ENCODE assay signal across 8 cellular contexts in the genomic region with DNA sequence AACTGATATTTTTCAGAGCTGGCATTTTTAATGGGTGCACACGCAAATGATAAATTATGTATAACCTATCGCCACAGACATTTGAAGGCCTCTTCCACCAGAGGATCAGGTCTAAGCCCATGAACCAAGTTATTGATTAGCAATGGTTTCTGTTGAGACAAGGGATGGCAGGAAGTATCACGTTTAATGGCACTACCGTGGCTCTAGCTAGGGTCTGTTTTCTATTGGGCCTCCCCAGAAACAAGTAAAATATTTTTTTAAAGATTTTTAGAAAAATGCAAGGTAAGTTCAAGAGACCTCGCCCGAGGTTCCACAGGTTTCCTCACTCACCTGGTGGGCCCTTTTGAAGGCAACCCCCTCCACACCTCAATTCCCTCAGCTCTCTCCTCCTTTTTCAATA. TPM values are rescaled to one million over a fixed set of nuclear protein-coding genes. Genes with fewer than 3 reads are reported as not detected.
DNase-seq lines count a peak whose midpoint lies in the region; ATAC-seq lines count a peak whose summit lies in the region.

No MANE protein-coding gene starts in this region.

- no peaks in the 10 kb centered on the region for H3K9me3 Mint-ChIP-seq in activated CD8-positive, alpha-beta memory T cell treated with anti-CD3 and anti-CD28 coated beads, Interleukin-2, amount 10 ng/mL, durations not matched to agents 7 days and 5 days (ENCODE audit: low read depth)
- H3K9me3 Mint-ChIP-seq in central memory CD8-positive, alpha-beta T cell = no peaks in the 10 kb centered on the region
- H3K9me3 Mint-ChIP-seq in naive thymus-derived CD8-positive, alpha-beta T cell = no peaks in the 10 kb centered on the region

- peaks cover 39% of the 10 kb centered on the region for H3K4me1 Mint-ChIP-seq in activated CD8-positive, alpha-beta memory T cell treated with anti-CD3 and anti-CD28 coated beads, Interleukin-2, amount 10 ng/mL, durations not matched to agents 7 days and 5 days
- peaks cover 39% of the 10 kb centered on the region for H3K4me1 Mint-ChIP-seq in central memory CD8-positive, alpha-beta T cell
- H3K4me1 Mint-ChIP-seq in naive thymus-derived CD8-positive, alpha-beta T cell = peaks cover 15 to 51% (median 46%) of the 10 kb centered on the region in 4 donors

- in situ Hi-C loops in KBM-7 (cut with MboI; ENCODE audit: low pct_unique_long_range_greater_than_20kb, low sequenced_read_pairs) = no loop called here

- H3K4me3 Mint-ChIP-seq in activated CD8-positive, alpha-beta memory T cell treated with anti-CD3 and anti-CD28 coated beads, Interleukin-2, amount 10 ng/mL, durations not matched to agents 7 days and 5 days = peak overlapping the region; percentile 88
- H3K4me3 Mint-ChIP-seq in central memory CD8-positive, alpha-beta T cell = peak overlapping the region; percentile 86
- H3K4me3 Mint-ChIP-seq in naive thymus-derived CD8-positive, alpha-beta T cell = peak overlapping the region; percentile 80 to 94 (median 87)

- peaks cover 6% of the 10 kb centered on the region for H3K36me3 Mint-ChIP-seq in activated CD8-positive, alpha-beta memory T cell treated with anti-CD3 and anti-CD28 coated beads, Interleukin-2, amount 10 ng/mL, durations not matched to agents 7 days and 5 days
- H3K36me3 Mint-ChIP-seq in central memory CD8-positive, alpha-beta T cell (ENCODE audit: insufficient read depth) = peaks cover 4% of the 10 kb centered on the region
- H3K36me3 Mint-ChIP-seq in naive thymus-derived CD8-positive, alpha-beta T cell = peaks cover 0 to 8% (median 0%) of the 10 kb centered on the region in 3 donors

- CTCF ChIA-PET in activated CD8-positive, alpha-beta memory T cell treated with anti-CD3 and anti-CD28 coated beads, Interleukin-2, amount 10 ng/mL, durations not matched to agents 7 days and 5 days (lab: Charles Lee) = interaction anchor here (0.5 to 3.1 kb wide), 5 partner anchors 11 to 919 kb away, joined by 3 to 20 read pairs (median 3); a partner anchor contains a TSS

- peak; percentile 41 for DNase-seq in activated CD8-positive, alpha-beta memory T cell treated with anti-CD3 and anti-CD28 coated beads, Interleukin-2, amount 10 ng/mL, durations not matched to agents 7 days and 5 days
- no peak for DNase-seq in activated CD8-positive, alpha-beta memory T cell treated with anti-CD3 and anti-CD28 coated beads, Interleukin-2, amount 50 U/mL, for 4 hours
- DNase-seq in KBM-7 (peak; percentile 30), OCI-M2 (lab: John Stamatoyannopoulos, UW; ENCODE audit: unreplicated experiment) (no peak), NCI-H748 treated with DMSO at 0.1 percent for 48 hours (lab: John Stamatoyannopoulos, UW) (no peak)
- no peak for DNase-seq in central memory CD8-positive, alpha-beta T cell (ENCODE audit: low spot score in 2 of 2)
- DNase-seq in naive thymus-derived CD8-positive, alpha-beta T cell = peak in 1 of 10 donors; percentile 6

- H3K27me3 Mint-ChIP-seq in activated CD8-positive, alpha-beta memory T cell treated with anti-CD3 and anti-CD28 coated beads, Interleukin-2, amount 10 ng/mL, durations not matched to agents 7 days and 5 days = no peaks in the 10 kb centered on the region
- no peaks in the 10 kb centered on the region for H3K27me3 Mint-ChIP-seq in central memory CD8-positive, alpha-beta T cell
- H3K27me3 Mint-ChIP-seq in naive thymus-derived CD8-positive, alpha-beta T cell = no peaks in the 10 kb centered on the region

- H3K27ac Mint-ChIP-seq in activated CD8-positive, alpha-beta memory T cell treated with anti-CD3 and anti-CD28 coated beads, Interleukin-2, amount 10 ng/mL, durations not matched to agents 7 days and 5 days = peak overlapping the region; percentile 84
- H3K27ac Mint-ChIP-seq in central memory CD8-positive, alpha-beta T cell (ENCODE audit: low read depth) = peak overlapping the region; percentile 73
- peak overlapping the region in 9 of 10 donors; percentile 47 to 94 (median 80) for H3K27ac Mint-ChIP-seq in naive thymus-derived CD8-positive, alpha-beta T cell

- POLR2A ChIA-PET in naive thymus-derived CD8-positive, alpha-beta T cell (lab: Charles Lee) = interaction anchor here (0.6 to 1.5 kb wide), 3 partner anchors 9 to 457 kb away, joined by 3 to 8 read pairs (median 4); a partner anchor contains a TSS

- ATAC-seq in activated CD8-positive, alpha-beta memory T cell treated with anti-CD3 and anti-CD28 coated beads, Interleukin-2, amount 10 ng/mL, durations not matched to agents 7 days and 5 days = no peak
- no peak for ATAC-seq in central memory CD8-positive, alpha-beta T cell (replicated peaks; ENCODE audit: extremely low read depth, poor library complexity, severe bottlenecking)
- peak in 1 of 2 donors; percentile 1 for ATAC-seq in naive thymus-derived CD8-positive, alpha-beta T cell
- no peak for ATAC-seq in activated CD4-positive, CD25-positive, alpha-beta regulatory T cell treated with anti-CD3 and anti-CD28 coated beads, Interleukin-2, amount 50 U/mL, for 24 hours

RNA-seq across cellular contexts. Expression of a gene that starts 0.7 kb away (rescaled TPM):
- 10 to 100 TPM; 21.7 to 22.8 TPM for total RNA-seq in activated CD8-positive, alpha-beta memory T cell treated with anti-CD3 and anti-CD28 coated beads, Interleukin-2, amount 10 ng/mL, durations not matched to agents 7 days and 5 days
- total RNA-seq in naive thymus-derived CD8-positive, alpha-beta T cell = 10 to 100 TPM; 16.9 to 20.2 TPM
- polyA plus RNA-seq in naive thymus-derived CD8-positive, alpha-beta T cell = 10 to 100 TPM in 1 of 3 donors, 1 to 10 TPM in 2; 6.2 to 12.1 (median 7.6) TPM

RNA-seq across cellular contexts. Expression of a gene that starts 50.9 kb away (rescaled TPM):
- 10 to 100 TPM; 28.5 to 40.9 TPM for total RNA-seq in activated CD8-positive, alpha-beta memory T cell treated with anti-CD3 and anti-CD28 coated beads, Interleukin-2, amount 10 ng/mL, durations not matched to agents 7 days and 5 days
- 10 to 100 TPM; 29.6 to 32.7 TPM for total RNA-seq in naive thymus-derived CD8-positive, alpha-beta T cell
- 10 to 100 TPM; 78.6 to 96.9 (median 88.9) TPM for polyA plus RNA-seq in naive thymus-derived CD8-positive, alpha-beta T cell

Comparison
In these comparisons a context has a peak if more than half of its experiments do, and no peak if none do; other contexts are left out.
1. DNase-seq: peak in activated CD8-positive, alpha-beta memory T cell treated with anti-CD3 and anti-CD28 coated beads, Interleukin-2, amount 10 ng/mL, durations not matched to agents 7 days and 5 days (single experiment) and KBM-7 (single experiment); none in activated CD8-positive, alpha-beta memory T cell treated with anti-CD3 and anti-CD28 coated beads, Interleukin-2, amount 50 U/mL, for 4 hours (single experiment), central memory CD8-positive, alpha-beta T cell (0 of 2), OCI-M2 (single experiment) and NCI-H748 treated with DMSO at 0.1 percent for 48 hours (single experiment).
2. Peak in every context shown above with its lines, with median percentiles within 50 percentile points of each other: H3K27ac Mint-ChIP-seq and H3K4me3 Mint-ChIP-seq.